8 cellular contexts compared by ENCODE assay signal in the genomic region with DNA sequence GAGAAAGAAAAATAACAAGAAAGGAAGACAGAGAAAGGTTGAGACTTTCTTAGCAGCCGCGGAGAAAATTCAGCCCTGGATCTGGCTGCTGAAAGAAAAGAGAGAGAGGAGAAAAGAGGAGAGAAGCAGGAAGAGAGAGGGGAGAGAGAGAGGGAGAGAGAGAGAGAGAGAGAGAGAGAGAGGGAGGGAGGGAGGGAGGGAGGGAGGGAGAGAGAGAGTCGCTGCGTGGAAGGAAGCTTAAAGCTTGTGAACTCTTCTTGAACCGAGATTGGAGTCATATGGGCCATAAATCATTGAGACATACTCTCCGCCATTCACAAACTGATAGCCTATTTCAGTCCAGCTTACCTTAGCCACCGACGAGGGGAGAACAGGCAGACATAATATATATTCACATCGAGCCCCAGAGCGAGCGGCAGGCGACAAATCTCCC. TPM values are rescaled to one million over a fixed set of nuclear protein-coding genes. Genes with fewer than 3 reads are reported as not detected.
DNase-seq lines count a peak whose midpoint lies in the region; ATAC-seq and TF ChIP-seq lines count a peak whose summit lies in the region.

No MANE protein-coding gene starts in this region.

- H3K27me3 ChIP-seq in iPS-18a (ENCODE audit: control insufficient read depth, insufficient read depth, low read length) (peaks cover 100% of the 10 kb centered on the region), subcutaneous abdominal adipose tissue (ENCODE audit: control insufficient read depth in 5 of 5, insufficient read depth in 4 of 5, low read length in 5 of 5) (no peaks in the 10 kb centered on the region)

- H3K4me3 ChIP-seq in LNCaP clone FGC (ENCODE audit: low read depth, low read length) (peak overlapping the region; percentile 36), iPS-18a (ENCODE audit: low read length) (peak overlapping the region; percentile 5), subcutaneous abdominal adipose tissue (ENCODE audit: low read depth in 1 of 5, low read length in 5 of 5) (peak overlapping the region in 4 of 5 donors; percentile 48 to 63 (median 52))

- no peak for ATAC-seq in GM19035 (IDR thresholded peaks at IDR 0.05; ENCODE audit: unreplicated experiment)

- peak overlapping the region; percentile 77 for H3K4me3 Mint-ChIP-seq in activated T-helper 1 cell treated with anti-CD3 and anti-CD28 coated beads, Interleukin-12 subunit alpha, Interleukin-12 subunit beta, Interleukin-2, Interleukin-4 antibody, amounts not matched to agents 30 ng/mL and 10 ng/mL and 1 ng/mL, durations not matched to agents 14 hours and 24 hours and 36 hours

- no peaks in the 10 kb centered on the region for H3K36me3 ChIP-seq in iPS-18a (ENCODE audit: control insufficient read depth, low read depth, low read length)
- H3K36me3 ChIP-seq in subcutaneous abdominal adipose tissue (ENCODE audit: control insufficient read depth in 5 of 5, insufficient read depth in 5 of 5, low read length in 5 of 5) = peaks cover 0 to 21% (median 14%) of the 10 kb centered on the region in 5 donors

- H3K27ac ChIP-seq in iPS-18a (ENCODE audit: low read length) (no peak overlapping the region), subcutaneous abdominal adipose tissue (ENCODE audit: low read depth, low read length) (peak overlapping the region; percentile 79)

- H3K9me3 Mint-ChIP-seq in activated T-helper 1 cell treated with anti-CD3 and anti-CD28 coated beads, Interleukin-12 subunit alpha, Interleukin-12 subunit beta, Interleukin-2, Interleukin-4 antibody, amounts not matched to agents 30 ng/mL and 10 ng/mL and 1 ng/mL, durations not matched to agents 14 hours and 24 hours and 36 hours = no peaks in the 10 kb centered on the region

- no peak overlapping the region for H3K9ac ChIP-seq in iPS-18a (ENCODE audit: low read length)
- peak overlapping the region in 2 of 5 donors; percentile 52 to 65 for H3K9ac ChIP-seq in subcutaneous abdominal adipose tissue (ENCODE audit: low read length in 5 of 5)

- H3K9me3 ChIP-seq in iPS-18a (ENCODE audit: control insufficient read depth, low read depth, low read length) = no peaks in the 10 kb centered on the region
- H3K9me3 ChIP-seq in subcutaneous abdominal adipose tissue (ENCODE audit: control insufficient read depth in 5 of 5, low read length in 5 of 5) = no peaks in the 10 kb centered on the region

- peak overlapping the region; percentile 68 for H3K27ac Mint-ChIP-seq in activated T-helper 1 cell treated with anti-CD3 and anti-CD28 coated beads, Interleukin-12 subunit alpha, Interleukin-12 subunit beta, Interleukin-2, Interleukin-4 antibody, amounts not matched to agents 30 ng/mL and 10 ng/mL and 1 ng/mL, durations not matched to agents 14 hours and 24 hours and 36 hours

- peak; percentile 97 for DNase-seq in COLO829 (ENCODE audit: low spot score)
- peak; percentile 40 for DNase-seq in LNCaP clone FGC (ENCODE audit: low read depth)
- no peak for DNase-seq in activated T-helper 1 cell treated with anti-CD3 and anti-CD28 coated beads, Interleukin-12 subunit alpha, Interleukin-12 subunit beta, Interleukin-2, Interleukin-4 antibody, amounts not matched to agents 30 ng/mL and 10 ng/mL and 1 ng/mL, durations not matched to agents 14 hours and 24 hours and 36 hours (ENCODE audit: low spot score)
- no peak for DNase-seq in GM10248 (ENCODE audit: extremely low spot score)
- no peak for DNase-seq in T-helper 9 cell

- no peaks in the 10 kb centered on the region for H3K4me1 ChIP-seq in iPS-18a (ENCODE audit: control insufficient read depth, low read depth, low read length)
- H3K4me1 ChIP-seq in subcutaneous abdominal adipose tissue (ENCODE audit: control insufficient read depth in 5 of 5, insufficient read depth in 5 of 5, low read length in 5 of 5) = peaks cover 16 to 75% (median 65%) of the 10 kb centered on the region in 5 donors

- peaks cover 11% of the 10 kb centered on the region for H3K36me3 Mint-ChIP-seq in activated T-helper 1 cell treated with anti-CD3 and anti-CD28 coated beads, Interleukin-12 subunit alpha, Interleukin-12 subunit beta, Interleukin-2, Interleukin-4 antibody, amounts not matched to agents 30 ng/mL and 10 ng/mL and 1 ng/mL, durations not matched to agents 14 hours and 24 hours and 36 hours (ENCODE audit: low read depth)

- H3K27me3 Mint-ChIP-seq in activated T-helper 1 cell treated with anti-CD3 and anti-CD28 coated beads, Interleukin-12 subunit alpha, Interleukin-12 subunit beta, Interleukin-2, Interleukin-4 antibody, amounts not matched to agents 30 ng/mL and 10 ng/mL and 1 ng/mL, durations not matched to agents 14 hours and 24 hours and 36 hours (ENCODE audit: insufficient read depth) = peaks cover 26% of the 10 kb centered on the region

- peaks cover 17% of the 10 kb centered on the region for H3K4me1 Mint-ChIP-seq in activated T-helper 1 cell treated with anti-CD3 and anti-CD28 coated beads, Interleukin-12 subunit alpha, Interleukin-12 subunit beta, Interleukin-2, Interleukin-4 antibody, amounts not matched to agents 30 ng/mL and 10 ng/mL and 1 ng/mL, durations not matched to agents 14 hours and 24 hours and 36 hours (ENCODE audit: low read depth)

- TF ChIP-seq CTCF in LNCaP clone FGC (IDR thresholded peaks at IDR 0.05; ENCODE audit: control insufficient read depth, extremely low read depth, insufficient read depth) (no peak), GM10248 (IDR thresholded peaks at IDR 0.05; ENCODE audit: control extremely low read depth, extremely low read depth, low read depth, missing control alignments) (no peak)

- POLR2A ChIA-PET in GM10248 (lab: Yijun Ruan, JAX) = no interaction called here

- intact Hi-C loops in activated T-helper 1 cell treated with anti-CD3 and anti-CD28 coated beads, Interleukin-12 subunit alpha, Interleukin-12 subunit beta, Interleukin-2, Interleukin-4 antibody, amounts not matched to agents 30 ng/mL and 10 ng/mL and 1 ng/mL, durations not matched to agents 14 hours and 24 hours and 36 hours (cut with micrococcal nuclease) = no loop called here

- CTCF ChIA-PET in GM10248 (lab: Yijun Ruan, JAX) = interaction anchor here (1.1 to 1.2 kb wide), 2 partner anchors 203 to 295 kb away, joined by 3 read pairs; no protein-coding TSS in a partner anchor

RNA-seq across cellular contexts. Expression of gene HOXB2, which starts 10.3 kb away (rescaled TPM):
- total RNA-seq in activated T-helper 1 cell treated with anti-CD3 and anti-CD28 coated beads, Interleukin-12 subunit alpha, Interleukin-12 subunit beta, Interleukin-2, Interleukin-4 antibody, amounts not matched to agents 30 ng/mL and 10 ng/mL and 1 ng/mL, durations not matched to agents 14 hours and 24 hours and 36 hours = 32.5 and 32.8 TPM in 2 replicates

RNA-seq across cellular contexts. Expression of gene HOXB4, which starts 23.0 kb away (rescaled TPM):
- 3.8 and 4.2 TPM in 2 replicates for total RNA-seq in activated T-helper 1 cell treated with anti-CD3 and anti-CD28 coated beads, Interleukin-12 subunit alpha, Interleukin-12 subunit beta, Interleukin-2, Interleukin-4 antibody, amounts not matched to agents 30 ng/mL and 10 ng/mL and 1 ng/mL, durations not matched to agents 14 hours and 24 hours and 36 hours

RNA-seq across cellular contexts. Expression of gene HOXB1, which starts 24.4 kb away (rescaled TPM):
- total RNA-seq in activated T-helper 1 cell treated with anti-CD3 and anti-CD28 coated beads, Interleukin-12 subunit alpha, Interleukin-12 subunit beta, Interleukin-2, Interleukin-4 antibody, amounts not matched to agents 30 ng/mL and 10 ng/mL and 1 ng/mL, durations not matched to agents 14 hours and 24 hours and 36 hours = not detected in 2 replicates

RNA-seq across cellular contexts. Expression of gene HOXB3, which starts 34.8 kb away (rescaled TPM):
- 2.5 and 2.8 TPM in 2 replicates for total RNA-seq in activated T-helper 1 cell treated with anti-CD3 and anti-CD28 coated beads, Interleukin-12 subunit alpha, Interleukin-12 subunit beta, Interleukin-2, Interleukin-4 antibody, amounts not matched to agents 30 ng/mL and 10 ng/mL and 1 ng/mL, durations not matched to agents 14 hours and 24 hours and 36 hours

RNA-seq across cellular contexts. Expression of gene HOXB5, which starts 38.4 kb away (rescaled TPM):
- total RNA-seq in activated T-helper 1 cell treated with anti-CD3 and anti-CD28 coated beads, Interleukin-12 subunit alpha, Interleukin-12 subunit beta, Interleukin-2, Interleukin-4 antibody, amounts not matched to agents 30 ng/mL and 10 ng/mL and 1 ng/mL, durations not matched to agents 14 hours and 24 hours and 36 hours = 0.10 TPM in 1 of 2 replicates, not detected in the other

Comparison
In these comparisons a context has a peak if more than half of its experiments do, and no peak if none do; other contexts are left out.
1. DNase-seq: peak in COLO829 (single experiment) and LNCaP clone FGC (single experiment); none in activated T-helper 1 cell treated with anti-CD3 and anti-CD28 coated beads, Interleukin-12 subunit alpha, Interleukin-12 subunit beta, Interleukin-2, Interleukin-4 antibody, amounts not matched to agents 30 ng/mL and 10 ng/mL and 1 ng/mL, durations not matched to agents 14 hours and 24 hours and 36 hours (single experiment), GM10248 (single experiment) and T-helper 9 cell (single experiment).
2. Peak in every context shown above with its lines, with median percentiles within 50 percentile points of each other: H3K4me3 ChIP-seq.